Comparison of ENCODE assay signal across 10 cellular contexts in genomic region chr19:54280441-54280840, GRCh38. TPM values are rescaled to one million over a fixed set of nuclear protein-coding genes. Genes with fewer than 3 reads are reported as not detected.
"Had no signal": no experiment of that assay in that cellular context is flagged by ENCODE, and none has a peak within 500 bp of the region (broad histone marks: within the 10 kb centered on the region; RNA-seq: fewer than 3 reads in every experiment).

No MANE protein-coding gene starts in this region.

RNA-seq across cellular contexts. Expression of gene LILRB2, which starts 0.5 kb away (rescaled TPM):
- total RNA-seq: activated CD4-positive, alpha-beta memory T cell treated with anti-CD3 and anti-CD28 coated beads, Interleukin-2, amount 10 ng/mL, durations not matched to agents 7 days and 5 days; activated CD4-positive, alpha-beta T cell treated with anti-CD3 and anti-CD28 coated beads for 36 hours; activated naive CD8-positive, alpha-beta T cell treated with anti-CD3 and anti-CD28 coated beads for 36 hours; activated T-cell treated with anti-CD3 and anti-CD28 coated beads, Interleukin-2, amount 50 U/mL, for 72 hours; dermis microvascular lymphatic vessel endothelial cell; endodermal cell; glomerular endothelial cell; pulmonary artery endothelial cell; SK-MEL-5 had no signal

RNA-seq across cellular contexts. Expression of gene LILRB5, which starts 23.4 kb away (rescaled TPM):
- total RNA-seq: activated CD4-positive, alpha-beta memory T cell treated with anti-CD3 and anti-CD28 coated beads, Interleukin-2, amount 10 ng/mL, durations not matched to agents 7 days and 5 days; activated CD4-positive, alpha-beta T cell treated with anti-CD3 and anti-CD28 coated beads for 36 hours; activated naive CD8-positive, alpha-beta T cell treated with anti-CD3 and anti-CD28 coated beads for 36 hours; dermis microvascular lymphatic vessel endothelial cell; endodermal cell; glomerular endothelial cell; pulmonary artery endothelial cell; SK-MEL-5 had no signal
- polyA plus RNA-seq: immature natural killer cell had no signal

RNA-seq across cellular contexts. Expression of gene LILRA5, which starts 32.5 kb away (rescaled TPM):
- total RNA-seq: activated CD4-positive, alpha-beta memory T cell treated with anti-CD3 and anti-CD28 coated beads, Interleukin-2, amount 10 ng/mL, durations not matched to agents 7 days and 5 days; activated CD4-positive, alpha-beta T cell treated with anti-CD3 and anti-CD28 coated beads for 36 hours; activated naive CD8-positive, alpha-beta T cell treated with anti-CD3 and anti-CD28 coated beads for 36 hours; activated T-cell treated with anti-CD3 and anti-CD28 coated beads, Interleukin-2, amount 50 U/mL, for 72 hours; dermis microvascular lymphatic vessel endothelial cell; endodermal cell; glomerular endothelial cell; pulmonary artery endothelial cell; SK-MEL-5 had no signal

RNA-seq across cellular contexts. Expression of gene LILRA6, which starts 37.9 kb away (rescaled TPM):
- total RNA-seq: activated CD4-positive, alpha-beta T cell treated with anti-CD3 and anti-CD28 coated beads for 36 hours; activated naive CD8-positive, alpha-beta T cell treated with anti-CD3 and anti-CD28 coated beads for 36 hours; activated T-cell treated with anti-CD3 and anti-CD28 coated beads, Interleukin-2, amount 50 U/mL, for 72 hours; dermis microvascular lymphatic vessel endothelial cell; endodermal cell; glomerular endothelial cell; pulmonary artery endothelial cell had no signal

RNA-seq across cellular contexts. Expression of gene LILRB3, which starts 57.6 kb away (rescaled TPM):
- total RNA-seq: activated CD4-positive, alpha-beta T cell treated with anti-CD3 and anti-CD28 coated beads for 36 hours; activated naive CD8-positive, alpha-beta T cell treated with anti-CD3 and anti-CD28 coated beads for 36 hours; dermis microvascular lymphatic vessel endothelial cell; endodermal cell; glomerular endothelial cell; pulmonary artery endothelial cell had no signal
